Comparison of ENCODE assay signal across 8 cellular contexts in the genomic region with DNA sequence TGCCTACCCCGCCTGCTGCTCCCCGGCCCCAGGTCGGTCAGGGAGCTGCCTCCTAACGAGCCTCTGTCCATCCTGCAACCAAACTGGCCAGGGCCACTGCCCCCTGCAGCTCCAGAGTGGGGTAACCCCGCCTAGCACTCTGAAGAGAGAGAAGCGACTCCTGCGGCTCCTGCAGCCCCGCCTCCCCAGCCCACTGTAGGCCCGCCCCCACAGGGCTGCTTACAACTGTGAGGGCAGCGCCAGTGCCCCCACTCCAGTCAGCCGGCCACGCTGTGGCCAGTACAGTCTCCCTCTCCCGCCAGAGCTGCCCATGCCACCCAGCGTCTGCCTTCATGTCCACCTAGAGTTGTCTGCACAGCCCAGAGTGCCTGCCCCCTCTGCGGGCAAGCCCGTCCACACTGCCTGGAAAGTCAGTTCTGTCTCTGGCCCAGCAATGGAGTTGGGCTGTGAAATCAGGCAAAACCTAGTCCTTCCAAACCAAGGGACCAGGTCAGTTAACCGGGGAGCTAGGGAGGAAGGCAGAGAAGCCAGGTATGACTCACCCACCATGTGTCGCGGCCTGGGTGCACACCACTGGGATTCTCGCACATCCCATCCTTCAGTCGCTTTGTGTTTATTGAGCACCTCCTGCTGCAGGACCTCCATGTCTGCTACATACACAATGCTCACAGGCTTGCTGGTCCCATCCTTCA. TPM values are rescaled to one million over a fixed set of nuclear protein-coding genes. Genes with fewer than 3 reads are reported as not detected.
DNase-seq lines count a peak whose midpoint lies in the region; TF ChIP-seq lines count a peak whose summit lies in the region.

No MANE protein-coding gene starts in this region.

- TF ChIP-seq CTCF in AG09319 (IDR thresholded peaks at IDR 0.05; ENCODE audit: low read depth, low read length), result peak; percentile 37
- TF ChIP-seq CTCF in stomach (IDR thresholded peaks at IDR 0.05), result peak in 1 of 7 experiments; percentile 8

- H3K27ac ChIP-seq in stomach, result peak overlapping the region in 4 of 5 donors; percentile 26 to 74 (median 49)

- DNase-seq in AG09319 (ENCODE audit: extremely low read depth, low read depth) (no peak), HuH-7.5 (ENCODE audit: low spot score) (peak; percentile 38), amniotic epithelial cell (ENCODE audit: low read depth) (peak; percentile 50), stomach (peak; percentile 45), epidermal melanocyte (ENCODE audit: insufficient read length, low spot score) (no peak), OCI-M2 (lab: John Stamatoyannopoulos, UW; ENCODE audit: unreplicated experiment) (no peak), SW 1271 (lab: John Stamatoyannopoulos, UW) (no peak)

- H3K27me3 ChIP-seq in iPS-15b (ENCODE audit: control insufficient read depth, insufficient read depth, low read length) (no peaks in the 10 kb centered on the region), stomach (no peaks in the 10 kb centered on the region)

- 29 to 45% (median 33%) methylated on average over 13 to 21 of the region's 21 CpGs for WGBS in stomach, 5 donors

- no peak for TF ChIP-seq EP300 in stomach (IDR thresholded peaks at IDR 0.05)

- H3K4me1 ChIP-seq in iPS-15b (ENCODE audit: control insufficient read depth, insufficient read depth, low read length) (peaks cover 5% of the 10 kb centered on the region), stomach (peaks cover 31 to 61% (median 47%) of the 10 kb centered on the region in 4 donors)

- intact Hi-C loops in stomach (cut with DNase I; ENCODE audit: low total_unique reads), result no loop called here

- TF ChIP-seq POLR2A in stomach (IDR thresholded peaks at IDR 0.05), result no peak

- H3K9ac ChIP-seq in iPS-15b (ENCODE audit: low read depth, low read length), result peak overlapping the region; percentile 66

- H3K9me3 ChIP-seq in iPS-15b (ENCODE audit: control insufficient read depth, insufficient read depth, low read length) (no peaks in the 10 kb centered on the region), stomach (no peaks in the 10 kb centered on the region)

- peaks cover 8% of the 10 kb centered on the region for H3K36me3 ChIP-seq in iPS-15b (ENCODE audit: control insufficient read depth, insufficient read depth, low read length)
- H3K36me3 ChIP-seq in stomach, result no peaks in the 10 kb centered on the region

- H3K4me3 ChIP-seq in iPS-15b (ENCODE audit: low read depth, low read length) (peak overlapping the region; percentile 27), stomach (peak overlapping the region; percentile 11 to 34 (median 30))

RNA-seq across cellular contexts. Expression of gene UCN2, which starts 2.4 kb away (rescaled TPM):
- under 1 TPM in 2 of 5 donors, not detected in 3; 0.37 to 0.58 TPM for total RNA-seq in stomach
- 1 to 10 TPM in 1 of 3 donors, under 1 TPM in 1, not detected in 1; 0.31 to 3.3 TPM for polyA plus RNA-seq in stomach

RNA-seq across cellular contexts. Expression of gene PFKFB4, which starts 4.6 kb away (rescaled TPM):
- 1 to 10 TPM in 4 of 5 donors, not detected in 1; 1.0 to 9.6 (median 3.0) TPM for total RNA-seq in stomach
- polyA plus RNA-seq in stomach, result 1 to 10 TPM in 2 of 3 donors, under 1 TPM in 1; 0.61 to 3.2 (median 1.5) TPM

RNA-seq across cellular contexts. Expression of gene COL7A1, which starts 33.9 kb away (rescaled TPM):
- total RNA-seq in stomach, result 10 to 100 TPM in 2 of 5 donors, 1 to 10 TPM in 3; 1.8 to 75.3 (median 7.6) TPM
- polyA plus RNA-seq in stomach, result 100 to 1,000 TPM in 1 of 3 donors, 1 to 10 TPM in 2; 6.3 to 123 (median 7.7) TPM

RNA-seq across cellular contexts. Expression of gene UQCRC1, which starts 48.3 kb away (rescaled TPM):
- total RNA-seq in stomach, result 100 to 1,000 TPM; 178 to 568 (median 259) TPM
- 100 to 1,000 TPM; 218 to 347 (median 295) TPM for polyA plus RNA-seq in stomach

RNA-seq across cellular contexts. Expression of gene SHISA5, which starts 57.2 kb away (rescaled TPM):
- total RNA-seq in stomach, result 100 to 1,000 TPM in 1 of 5 donors, 10 to 100 TPM in 4; 43.4 to 182 (median 51.8) TPM
- polyA plus RNA-seq in stomach, result 100 to 1,000 TPM in 1 of 3 donors, 10 to 100 TPM in 2; 57.5 to 116 (median 58.7) TPM

Comparison
In these comparisons a context has a peak if more than half of its experiments do, and no peak if none do; other contexts are left out.
1. DNase-seq: peak in HuH-7.5 (single experiment), amniotic epithelial cell (single experiment) and stomach (single experiment); none in AG09319 (single experiment), epidermal melanocyte (single experiment), OCI-M2 (single experiment) and SW 1271 (0 of 2).